In genomic region chr1:77977989-77978292, GRCh38 we compare ENCODE assay signal across 8 cellular contexts. TPM values are rescaled to one million over a fixed set of nuclear protein-coding genes. Genes with fewer than 3 reads are reported as not detected.
A peak's percentile ranks its signal among the peaks of the same experiment; 100 is the strongest.
DNase-seq lines count a peak whose midpoint lies in the region; ATAC-seq and TF ChIP-seq lines count a peak whose summit lies in the region.

No MANE protein-coding gene starts in this region.

- H3K36me3 ChIP-seq in iPS-15b (ENCODE audit: control insufficient read depth, insufficient read depth, low read length) = no peaks in the 10 kb centered on the region

- H3K27me3 ChIP-seq in iPS-15b (ENCODE audit: control insufficient read depth, insufficient read depth, low read length) = no peaks in the 10 kb centered on the region

- H3K4me3 ChIP-seq in iPS-15b (ENCODE audit: low read depth, low read length) = peak overlapping the region; percentile 92

- no peaks in the 10 kb centered on the region for H3K9me3 ChIP-seq in iPS-15b (ENCODE audit: control insufficient read depth, insufficient read depth, low read length)

- ATAC-seq in GM21526 (IDR thresholded peaks at IDR 0.05; ENCODE audit: low FRiP score, unreplicated experiment) = peak; percentile 0
- ATAC-seq in SK-N-SH treated with all-trans-retinoic acid at 6 μM for 48 hours = no peak
- ATAC-seq in GM19455 (IDR thresholded peaks at IDR 0.05; ENCODE audit: unreplicated experiment) = no peak

- H3K27ac ChIP-seq in temporal lobe (ENCODE audit: low read depth, low read length) = peak overlapping the region; percentile 97

- H3K4me1 ChIP-seq in iPS-15b (ENCODE audit: control insufficient read depth, insufficient read depth, low read length) = peaks cover 16% of the 10 kb centered on the region

- no peak for DNase-seq in T-helper 9 cell
- DNase-seq in activated gamma-delta T cell treated with Interleukin-2 at 50 U/mL for 16 hours = no peak
- DNase-seq in activated T-cell treated with anti-CD3 and anti-CD28 coated beads, Interleukin-2, amount 50 U/mL, for 48 hours = no peak

- peak overlapping the region; percentile 99 for H3K9ac ChIP-seq in iPS-15b (ENCODE audit: low read depth, low read length)

TF ChIP-seq in SK-N-SH treated with all-trans-retinoic acid at 6 μM for 48 hours, 23 proteins besides CTCF, POLR2A, EP300 and RAD21:
- TF ChIP-seq CSDC2 (CRISPR knock-in tag; IDR thresholded peaks at IDR 0.05) = no peak
- no peak for TF ChIP-seq PATZ1 (CRISPR knock-in tag; IDR thresholded peaks at IDR 0.05; ENCODE audit: borderline replicate concordance)
- no peak for TF ChIP-seq GLIS3 (CRISPR knock-in tag; IDR thresholded peaks at IDR 0.05)
- no peak for TF ChIP-seq POU6F1 (CRISPR knock-in tag; IDR thresholded peaks at IDR 0.05; ENCODE audit: borderline replicate concordance, low read depth)
- peak; percentile 20; the same call in 1 of the 2 replicates for TF ChIP-seq TSHZ2 (CRISPR knock-in tag; IDR thresholded peaks at IDR 0.05)
- TF ChIP-seq CREB5 (CRISPR knock-in tag; IDR thresholded peaks at IDR 0.05; ENCODE audit: low read depth) = no peak
- no peak for TF ChIP-seq OSR1 (CRISPR knock-in tag; IDR thresholded peaks at IDR 0.05)
- TF ChIP-seq PPARA (CRISPR knock-in tag; IDR thresholded peaks at IDR 0.05; ENCODE audit: borderline replicate concordance) = no peak
- TF ChIP-seq ARNTL (CRISPR knock-in tag; IDR thresholded peaks at IDR 0.05; ENCODE audit: borderline replicate concordance, low read depth) = no peak
- TF ChIP-seq ZNF8 (CRISPR knock-in tag; IDR thresholded peaks at IDR 0.05) = 0 out of 2 replicates have a peak, but pooled peaks have one; percentile 27

RNA-seq across cellular contexts. Expression of gene FUBP1, which starts 0.9 kb away (rescaled TPM):
- total RNA-seq in temporal lobe = 241 TPM

RNA-seq across cellular contexts. Expression of gene DNAJB4, which starts 26.8 kb away (rescaled TPM):
- total RNA-seq in temporal lobe = 27.0 TPM
